11 cellular contexts compared by ENCODE assay signal in the genomic region with DNA sequence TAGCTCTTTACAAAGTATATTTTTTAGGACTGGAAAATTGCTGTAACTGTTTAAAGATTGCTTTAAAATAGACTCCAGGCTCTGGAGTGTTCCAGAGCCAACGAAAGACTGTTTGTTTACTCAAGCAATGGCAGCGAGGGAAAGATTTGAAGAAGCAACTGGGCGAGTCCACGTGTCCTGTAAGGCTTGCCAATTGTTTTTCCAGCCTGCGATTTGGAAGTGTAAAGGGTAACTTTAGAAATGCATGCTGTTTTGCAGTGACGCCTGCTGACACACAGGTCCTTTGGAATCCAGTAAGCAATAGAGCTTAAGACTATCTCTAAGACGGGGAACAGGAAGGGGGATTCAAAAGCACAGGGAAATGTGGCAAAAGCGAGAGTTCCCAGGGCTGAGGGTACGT. TPM values are rescaled to one million over a fixed set of nuclear protein-coding genes. Genes with fewer than 3 reads are reported as not detected.
DNase-seq lines count a peak whose midpoint lies in the region; ATAC-seq and TF ChIP-seq lines count a peak whose summit lies in the region.
"Had no signal": no experiment of that assay in that cellular context is flagged by ENCODE, and none has a peak within 500 bp of the region (broad histone marks: within the 10 kb centered on the region; RNA-seq: fewer than 3 reads in every experiment).

No MANE protein-coding gene starts in this region.

- no peak overlapping the region for H2AFZ ChIP-seq in trophoblast cell (ENCODE audit: insufficient read depth, low read length, poor library complexity)

- in situ Hi-C loops in transverse colon (cut with MboI; ENCODE audit: low pct_ligation_motif_present in 1 of 4, low pct_unique_long_range_greater_than_20kb in 1 of 4, low sequenced_read_pairs in 3 of 4), result no loop called here

- H3K27ac ChIP-seq in muscle layer of colon (ENCODE audit: low read depth, low read length) (peak overlapping the region; percentile 87), transverse colon (peak overlapping the region; percentile 22 to 80 (median 72)), trophoblast cell (ENCODE audit: low read depth, low read length) (no peak overlapping the region)

- H3K36me3 ChIP-seq in muscle layer of colon (ENCODE audit: insufficient read depth, low read length) (no peaks in the 10 kb centered on the region), transverse colon (no peaks in the 10 kb centered on the region), trophoblast cell (ENCODE audit: control insufficient read depth in 1 of 2, insufficient read depth in 2 of 2, low read length in 2 of 2) (no peaks in the 10 kb centered on the region)

- no peaks in the 10 kb centered on the region for H3K79me2 ChIP-seq in trophoblast cell (ENCODE audit: control insufficient read depth, insufficient read depth, low read length, poor library complexity)

- no peak for TF ChIP-seq EP300 in transverse colon (IDR thresholded peaks at IDR 0.05; ENCODE audit: low read depth)

- no peak overlapping the region for H3K14ac ChIP-seq in trophoblast cell (ENCODE audit: low read length)

- no peak for TF ChIP-seq POLR2A in transverse colon (IDR thresholded peaks at IDR 0.05)

- no peak for ATAC-seq in HG02678 (IDR thresholded peaks at IDR 0.05; ENCODE audit: unreplicated experiment)

- no peak overlapping the region for H2BK5ac ChIP-seq in trophoblast cell (ENCODE audit: low read depth, low read length, poor library complexity)

- H2BK120ac ChIP-seq in trophoblast cell (ENCODE audit: insufficient read depth, low read length, poor library complexity), result no peak overlapping the region

- H2BK12ac ChIP-seq in trophoblast cell (ENCODE audit: low read length), result no peak overlapping the region

- no peaks in the 10 kb centered on the region for H3K79me1 ChIP-seq in trophoblast cell (ENCODE audit: low read length)

- H2AK5ac ChIP-seq in trophoblast cell (ENCODE audit: low read length), result no peak overlapping the region

- no peak overlapping the region for H4K12ac ChIP-seq in trophoblast cell (ENCODE audit: low read depth, low read length)

- no peak overlapping the region for H3K4me2 ChIP-seq in trophoblast cell (ENCODE audit: low read length)

- 27 to 41% methylated on average over 5 to 9 of the region's 9 CpGs for WGBS in transverse colon (ENCODE audit: low coverage in 1 of 2), 2 donors
- WGBS in trophoblast cell (ENCODE audit: extremely low coverage, insufficient coverage, insufficient read length), result no CpG with 5 or more reads among the region's 9 CpGs

- H3K9ac ChIP-seq in muscle layer of colon (ENCODE audit: low read length) (peak overlapping the region; percentile 21), trophoblast cell (ENCODE audit: low read length) (no peak overlapping the region)

- no peaks in the 10 kb centered on the region for H3K27me3 ChIP-seq in muscle layer of colon (ENCODE audit: control insufficient read depth in 1 of 2, insufficient read depth in 2 of 2, low read length in 2 of 2)
- H3K27me3 ChIP-seq in transverse colon, result no peaks in the 10 kb centered on the region
- H3K27me3 ChIP-seq in trophoblast cell (ENCODE audit: insufficient read depth, low read length), result no peaks in the 10 kb centered on the region

- H3K4me1 ChIP-seq in muscle layer of colon (ENCODE audit: insufficient read depth, low read length), result peaks cover 44% of the 10 kb centered on the region
- H3K4me1 ChIP-seq in transverse colon, result peaks cover 5 to 22% (median 15%) of the 10 kb centered on the region in 4 donors
- peaks cover 2 to 4% of the 10 kb centered on the region in 2 experiments for H3K4me1 ChIP-seq in trophoblast cell (ENCODE audit: control insufficient read depth in 1 of 2, insufficient read depth in 2 of 2, low read length in 2 of 2)

- DNase-seq in NCI-H2196 (lab: John Stamatoyannopoulos, UW; ENCODE audit: unreplicated experiment), result peak; percentile 40
- no peak for DNase-seq in NCI-H2196 treated with DMSO at 0.1 percent for 48 hours (lab: John Stamatoyannopoulos, UW; ENCODE audit: unreplicated experiment)
- DNase-seq in fibroblast of pulmonary artery (ENCODE audit: low read depth), result peak; percentile 28
- DNase-seq in transverse colon, result peak; percentile 27
- no peak for DNase-seq in trophoblast cell
- no peak for DNase-seq in NCI-H2227 (lab: John Stamatoyannopoulos, UW; ENCODE audit: unreplicated experiment)
- DNase-seq: Karpas-422; stimulated activated CD4-positive, alpha-beta T cell treated with anti-CD3 and anti-CD28 coated beads, Interleukin-4, amount 100 ng/mL, for 4 hours had no signal

- intact Hi-C loops in transverse colon (cut with DNase I; ENCODE audit: low total_unique reads), result loop anchor here (10.0 kb wide), 1 partner anchor 70 kb away; a partner anchor contains a TSS

- no peaks in the 10 kb centered on the region for H3K9me3 ChIP-seq in muscle layer of colon (ENCODE audit: low read length)
- H3K9me3 ChIP-seq in transverse colon, result no peaks in the 10 kb centered on the region
- no peaks in the 10 kb centered on the region for H3K9me3 ChIP-seq in trophoblast cell (ENCODE audit: insufficient read depth, low read depth, low read length)

- H3K18ac ChIP-seq in trophoblast cell (ENCODE audit: low read length), result no peak overlapping the region

- H3K4me3 ChIP-seq in fibroblast of pulmonary artery (replicated peaks; ENCODE audit: low read depth, low read length), result no peak overlapping the region
- H3K4me3 ChIP-seq in muscle layer of colon (ENCODE audit: low read depth in 1 of 2, low read length in 2 of 2), result peak overlapping the region in 1 of 2 donors; percentile 53
- H3K4me3 ChIP-seq in transverse colon, result no peak overlapping the region
- H3K4me3 ChIP-seq in trophoblast cell (ENCODE audit: low read depth, low read length), result no peak overlapping the region

- no peak overlapping the region for H4K8ac ChIP-seq in trophoblast cell (ENCODE audit: low read depth, low read length)

- no peak overlapping the region for H3K23ac ChIP-seq in trophoblast cell (ENCODE audit: low read length)

- H3K4ac ChIP-seq in trophoblast cell (ENCODE audit: low read depth, low read length), result no peak overlapping the region

- TF ChIP-seq CTCF in fibroblast of pulmonary artery (IDR thresholded peaks at IDR 0.05; ENCODE audit: low read length, missing control alignments) (no peak), transverse colon (IDR thresholded peaks at IDR 0.05) (no peak)

- H4K91ac ChIP-seq in trophoblast cell (ENCODE audit: low read depth, low read length), result no peak overlapping the region

RNA-seq across cellular contexts. Expression of a gene that starts 55.8 kb away (rescaled TPM):
- 100 to 1,000 TPM in 2 of 4 donors, 10 to 100 TPM in 2; 65.9 to 178 (median 101) TPM for total RNA-seq in transverse colon
- 18.5 and 18.7 TPM in 2 replicates for polyA plus RNA-seq in trophoblast cell (2013)
- total RNA-seq: activated T-helper 2 cell treated with anti-CD3 and anti-CD28 coated beads, Interferon-gamma antibody, Interleukin-2, Interleukin-4, amounts not matched to agents 10 μg/mL and 5 μg/mL and 100 μg/mL, durations not matched to agents 14 hours and 24 hours and 36 hours had no signal

Comparison
In these comparisons a context has a peak if more than half of its experiments do, and no peak if none do; other contexts are left out.
1. DNase-seq: peak in NCI-H2196 (single experiment), fibroblast of pulmonary artery (single experiment) and transverse colon (single experiment); none in NCI-H2196 treated with DMSO at 0.1 percent for 48 hours (single experiment), trophoblast cell (0 of 2) and NCI-H2227 (single experiment).